ENCODE assay signal across 8 cellular contexts in the genomic region with DNA sequence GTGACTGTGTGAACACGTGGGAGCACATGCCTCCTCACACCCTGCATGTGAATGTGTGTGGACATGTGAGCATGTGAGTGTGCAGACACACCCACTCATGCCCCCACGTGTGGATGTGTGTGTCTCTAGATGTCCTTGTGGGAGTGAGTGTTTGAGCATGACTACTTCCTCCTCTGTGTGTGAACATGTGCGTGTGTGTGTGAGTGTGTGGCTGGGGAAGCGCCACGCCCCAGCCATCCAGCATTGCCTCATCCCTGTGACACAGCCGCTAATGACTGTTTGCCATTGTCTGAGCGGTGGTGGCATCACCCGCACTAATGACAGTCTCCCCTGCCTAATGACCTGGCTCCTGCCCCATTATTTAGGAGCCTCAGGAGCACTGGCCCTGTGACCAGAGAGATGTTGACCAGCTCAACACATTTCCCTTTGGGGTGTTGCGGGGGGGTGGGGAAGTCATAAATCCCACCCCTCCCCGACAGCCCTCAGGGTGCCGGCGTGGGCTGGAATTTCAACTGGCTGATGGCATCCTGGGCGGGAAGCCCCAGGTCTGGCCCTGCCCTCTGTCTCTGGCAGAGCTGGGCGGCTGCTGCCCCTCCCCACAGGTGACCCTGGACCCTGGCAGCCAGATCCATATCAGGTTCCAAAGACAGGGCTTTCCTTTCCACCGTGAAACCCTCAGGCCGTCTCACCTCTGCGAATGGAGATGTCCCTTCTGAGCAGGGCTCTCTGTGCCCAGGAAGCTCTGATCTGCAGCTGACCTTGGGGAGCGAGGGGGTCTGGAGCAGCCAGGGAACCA. TPM values are rescaled to one million over a fixed set of nuclear protein-coding genes. Genes with fewer than 3 reads are reported as not detected.
A peak's percentile ranks its signal among the peaks of the same experiment; 100 is the strongest.
DNase-seq lines count a peak whose midpoint lies in the region; ATAC-seq and TF ChIP-seq lines count a peak whose summit lies in the region.

No MANE protein-coding gene starts in this region.

- H3K9me3 Mint-ChIP-seq in WTC11, result no peaks in the 10 kb centered on the region

- no peak overlapping the region for H3K27ac Mint-ChIP-seq in WTC11

- no peak for ATAC-seq in WTC11
- no peak for ATAC-seq in HG02884 (IDR thresholded peaks at IDR 0.05; ENCODE audit: unreplicated experiment)
- no peak for ATAC-seq in HG02852 (IDR thresholded peaks at IDR 0.05; ENCODE audit: unreplicated experiment)

- no peaks in the 10 kb centered on the region for H3K27me3 Mint-ChIP-seq in WTC11 (ENCODE audit: low read depth)

- H3K36me3 Mint-ChIP-seq in WTC11, result no peaks in the 10 kb centered on the region

- H3K4me3 Mint-ChIP-seq in WTC11, result no peak overlapping the region

- peaks cover 33% of the 10 kb centered on the region for H3K4me1 Mint-ChIP-seq in WTC11

- POLR2A ChIA-PET in WTC11 (lab: Charles Lee), result interaction anchor here (0.6 kb wide), 1 partner anchor 480 kb away, joined by 5 read pairs; no protein-coding TSS in a partner anchor

- no peak for TF ChIP-seq CTCF in WTC11 (IDR thresholded peaks at IDR 0.05)

- CTCF ChIA-PET in WTC11 (lab: Charles Lee), result interaction anchor here (1.1 to 1.8 kb wide), 5 partner anchors 10 to 47 kb away, joined by 3 to 8 read pairs (median 4); no protein-coding TSS in a partner anchor

- intact Hi-C loops in cardiac septum (cut with DNase I), result no loop called here

- DNase-seq in DMS53 (lab: John Stamatoyannopoulos, UW), result peak; percentile 99
- peak; percentile 27 for DNase-seq in NCI-H1092 treated with DMSO at 0.1 percent for 48 hours (lab: John Stamatoyannopoulos, UW)
- peak; percentile 9 for DNase-seq in WTC11 (ENCODE audit: low spot score)
- peak; percentile 86 for DNase-seq in cardiac septum (ENCODE audit: low spot score)
- DNase-seq in renal cortical epithelial cell (ENCODE audit: low read depth), result peak; percentile 87
- DNase-seq in GOT3 (lab: John Stamatoyannopoulos, UW), result no peak

TF ChIP-seq in WTC11, 78 proteins besides CTCF, POLR2A, EP300 and RAD21 (continues in another document):
- no peak for TF ChIP-seq RELA (CRISPR knock-in tag; IDR thresholded peaks at IDR 0.05; ENCODE audit: borderline replicate concordance)
- TF ChIP-seq, protein P1, sequence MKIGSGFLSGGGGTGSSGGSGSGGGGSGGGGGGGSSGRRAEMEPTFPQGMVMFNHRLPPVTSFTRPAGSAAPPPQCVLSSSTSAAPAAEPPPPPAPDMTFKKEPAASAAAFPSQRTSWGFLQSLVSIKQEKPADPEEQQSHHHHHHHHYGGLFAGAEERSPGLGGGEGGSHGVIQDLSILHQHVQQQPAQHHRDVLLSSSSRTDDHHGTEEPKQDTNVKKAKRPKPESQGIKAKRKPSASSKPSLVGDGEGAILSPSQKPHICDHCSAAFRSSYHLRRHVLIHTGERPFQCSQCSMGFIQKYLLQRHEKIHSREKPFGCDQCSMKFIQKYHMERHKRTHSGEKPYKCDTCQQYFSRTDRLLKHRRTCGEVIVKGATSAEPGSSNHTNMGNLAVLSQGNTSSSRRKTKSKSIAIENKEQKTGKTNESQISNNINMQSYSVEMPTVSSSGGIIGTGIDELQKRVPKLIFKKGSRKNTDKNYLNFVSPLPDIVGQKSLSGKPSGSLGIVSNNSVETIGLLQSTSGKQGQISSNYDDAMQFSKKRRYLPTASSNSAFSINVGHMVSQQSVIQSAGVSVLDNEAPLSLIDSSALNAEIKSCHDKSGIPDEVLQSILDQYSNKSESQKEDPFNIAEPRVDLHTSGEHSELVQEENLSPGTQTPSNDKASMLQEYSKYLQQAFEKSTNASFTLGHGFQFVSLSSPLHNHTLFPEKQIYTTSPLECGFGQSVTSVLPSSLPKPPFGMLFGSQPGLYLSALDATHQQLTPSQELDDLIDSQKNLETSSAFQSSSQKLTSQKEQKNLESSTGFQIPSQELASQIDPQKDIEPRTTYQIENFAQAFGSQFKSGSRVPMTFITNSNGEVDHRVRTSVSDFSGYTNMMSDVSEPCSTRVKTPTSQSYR (CRISPR knock-in tag; IDR thresholded peaks at IDR 0.05), result no peak
- TF ChIP-seq TEAD4 (CRISPR knock-in tag; IDR thresholded peaks at IDR 0.05), result no peak
- TF ChIP-seq, protein P2, sequence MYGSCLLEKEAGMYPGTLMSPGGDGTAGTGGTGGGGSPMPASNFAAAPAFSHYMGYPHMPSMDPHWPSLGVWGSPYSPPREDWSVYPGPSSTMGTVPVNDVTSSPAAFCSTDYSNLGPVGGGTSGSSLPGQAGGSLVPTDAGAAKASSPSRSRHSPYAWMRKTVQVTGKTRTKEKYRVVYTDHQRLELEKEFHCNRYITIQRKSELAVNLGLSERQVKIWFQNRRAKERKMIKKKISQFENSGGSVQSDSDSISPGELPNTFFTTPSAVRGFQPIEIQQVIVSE (CRISPR knock-in tag; IDR thresholded peaks at IDR 0.05; ENCODE audit: borderline replicate concordance), result no peak
- no peak for TF ChIP-seq OVOL2 (CRISPR knock-in tag; IDR thresholded peaks at IDR 0.05; ENCODE audit: borderline replicate concordance)
- TF ChIP-seq, protein P3, sequence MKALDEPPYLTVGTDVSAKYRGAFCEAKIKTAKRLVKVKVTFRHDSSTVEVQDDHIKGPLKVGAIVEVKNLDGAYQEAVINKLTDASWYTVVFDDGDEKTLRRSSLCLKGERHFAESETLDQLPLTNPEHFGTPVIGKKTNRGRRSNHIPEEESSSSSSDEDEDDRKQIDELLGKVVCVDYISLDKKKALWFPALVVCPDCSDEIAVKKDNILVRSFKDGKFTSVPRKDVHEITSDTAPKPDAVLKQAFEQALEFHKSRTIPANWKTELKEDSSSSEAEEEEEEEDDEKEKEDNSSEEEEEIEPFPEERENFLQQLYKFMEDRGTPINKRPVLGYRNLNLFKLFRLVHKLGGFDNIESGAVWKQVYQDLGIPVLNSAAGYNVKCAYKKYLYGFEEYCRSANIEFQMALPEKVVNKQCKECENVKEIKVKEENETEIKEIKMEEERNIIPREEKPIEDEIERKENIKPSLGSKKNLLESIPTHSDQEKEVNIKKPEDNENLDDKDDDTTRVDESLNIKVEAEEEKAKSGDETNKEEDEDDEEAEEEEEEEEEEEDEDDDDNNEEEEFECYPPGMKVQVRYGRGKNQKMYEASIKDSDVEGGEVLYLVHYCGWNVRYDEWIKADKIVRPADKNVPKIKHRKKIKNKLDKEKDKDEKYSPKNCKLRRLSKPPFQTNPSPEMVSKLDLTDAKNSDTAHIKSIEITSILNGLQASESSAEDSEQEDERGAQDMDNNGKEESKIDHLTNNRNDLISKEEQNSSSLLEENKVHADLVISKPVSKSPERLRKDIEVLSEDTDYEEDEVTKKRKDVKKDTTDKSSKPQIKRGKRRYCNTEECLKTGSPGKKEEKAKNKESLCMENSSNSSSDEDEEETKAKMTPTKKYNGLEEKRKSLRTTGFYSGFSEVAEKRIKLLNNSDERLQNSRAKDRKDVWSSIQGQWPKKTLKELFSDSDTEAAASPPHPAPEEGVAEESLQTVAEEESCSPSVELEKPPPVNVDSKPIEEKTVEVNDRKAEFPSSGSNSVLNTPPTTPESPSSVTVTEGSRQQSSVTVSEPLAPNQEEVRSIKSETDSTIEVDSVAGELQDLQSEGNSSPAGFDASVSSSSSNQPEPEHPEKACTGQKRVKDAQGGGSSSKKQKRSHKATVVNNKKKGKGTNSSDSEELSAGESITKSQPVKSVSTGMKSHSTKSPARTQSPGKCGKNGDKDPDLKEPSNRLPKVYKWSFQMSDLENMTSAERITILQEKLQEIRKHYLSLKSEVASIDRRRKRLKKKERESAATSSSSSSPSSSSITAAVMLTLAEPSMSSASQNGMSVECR (CRISPR knock-in tag; IDR thresholded peaks at IDR 0.05; ENCODE audit: borderline replicate concordance), result no peak
- TF ChIP-seq ZNF121 (CRISPR knock-in tag; IDR thresholded peaks at IDR 0.05), result no peak
- TF ChIP-seq, protein P4, sequence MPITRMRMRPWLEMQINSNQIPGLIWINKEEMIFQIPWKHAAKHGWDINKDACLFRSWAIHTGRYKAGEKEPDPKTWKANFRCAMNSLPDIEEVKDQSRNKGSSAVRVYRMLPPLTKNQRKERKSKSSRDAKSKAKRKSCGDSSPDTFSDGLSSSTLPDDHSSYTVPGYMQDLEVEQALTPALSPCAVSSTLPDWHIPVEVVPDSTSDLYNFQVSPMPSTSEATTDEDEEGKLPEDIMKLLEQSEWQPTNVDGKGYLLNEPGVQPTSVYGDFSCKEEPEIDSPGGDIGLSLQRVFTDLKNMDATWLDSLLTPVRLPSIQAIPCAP (CRISPR knock-in tag; IDR thresholded peaks at IDR 0.05), result no peak
- no peak for TF ChIP-seq NFE2L1 (CRISPR knock-in tag; IDR thresholded peaks at IDR 0.05)
- TF ChIP-seq, protein P5, sequence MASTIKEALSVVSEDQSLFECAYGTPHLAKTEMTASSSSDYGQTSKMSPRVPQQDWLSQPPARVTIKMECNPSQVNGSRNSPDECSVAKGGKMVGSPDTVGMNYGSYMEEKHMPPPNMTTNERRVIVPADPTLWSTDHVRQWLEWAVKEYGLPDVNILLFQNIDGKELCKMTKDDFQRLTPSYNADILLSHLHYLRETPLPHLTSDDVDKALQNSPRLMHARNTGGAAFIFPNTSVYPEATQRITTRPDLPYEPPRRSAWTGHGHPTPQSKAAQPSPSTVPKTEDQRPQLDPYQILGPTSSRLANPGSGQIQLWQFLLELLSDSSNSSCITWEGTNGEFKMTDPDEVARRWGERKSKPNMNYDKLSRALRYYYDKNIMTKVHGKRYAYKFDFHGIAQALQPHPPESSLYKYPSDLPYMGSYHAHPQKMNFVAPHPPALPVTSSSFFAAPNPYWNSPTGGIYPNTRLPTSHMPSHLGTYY (CRISPR knock-in tag; IDR thresholded peaks at IDR 0.05), result no peak
- TF ChIP-seq ATF1 (CRISPR knock-in tag; IDR thresholded peaks at IDR 0.05), result no peak
- TF ChIP-seq ZNF219 (CRISPR knock-in tag; IDR thresholded peaks at IDR 0.05; ENCODE audit: borderline replicate concordance), result no peak

RNA-seq across cellular contexts. Expression of a gene that starts 11.5 kb away (rescaled TPM):
- total RNA-seq in WTC11 (2021), result 0.09 to 0.11 TPM (median 0.11 TPM) in 3 replicates
- total RNA-seq in cardiac septum, result 1.2 TPM
- total RNA-seq in renal cortical epithelial cell, result 26.3 and 27.3 TPM in 2 replicates

RNA-seq across cellular contexts. Expression of a gene that starts 29.7 kb away (rescaled TPM):
- total RNA-seq in WTC11 (2021) (10.6 to 11.5 TPM (median 11.4 TPM) in 3 replicates), cardiac septum (1.2 TPM), renal cortical epithelial cell (124 and 2,408 TPM in 2 replicates)

Comparison
In these comparisons a context has a peak if more than half of its experiments do, and no peak if none do; other contexts are left out.
1. RNA of a gene that starts 11.5 kb away (total RNA-seq): 26.3 to 27.3 TPM in renal cortical epithelial cell; 1.2 TPM in cardiac septum (single experiment) and 0.09 to 0.11 TPM in WTC11; every median in the first group is over 10 times any median in the second.